ENCODE assay signal across 8 cellular contexts in the genomic region with DNA sequence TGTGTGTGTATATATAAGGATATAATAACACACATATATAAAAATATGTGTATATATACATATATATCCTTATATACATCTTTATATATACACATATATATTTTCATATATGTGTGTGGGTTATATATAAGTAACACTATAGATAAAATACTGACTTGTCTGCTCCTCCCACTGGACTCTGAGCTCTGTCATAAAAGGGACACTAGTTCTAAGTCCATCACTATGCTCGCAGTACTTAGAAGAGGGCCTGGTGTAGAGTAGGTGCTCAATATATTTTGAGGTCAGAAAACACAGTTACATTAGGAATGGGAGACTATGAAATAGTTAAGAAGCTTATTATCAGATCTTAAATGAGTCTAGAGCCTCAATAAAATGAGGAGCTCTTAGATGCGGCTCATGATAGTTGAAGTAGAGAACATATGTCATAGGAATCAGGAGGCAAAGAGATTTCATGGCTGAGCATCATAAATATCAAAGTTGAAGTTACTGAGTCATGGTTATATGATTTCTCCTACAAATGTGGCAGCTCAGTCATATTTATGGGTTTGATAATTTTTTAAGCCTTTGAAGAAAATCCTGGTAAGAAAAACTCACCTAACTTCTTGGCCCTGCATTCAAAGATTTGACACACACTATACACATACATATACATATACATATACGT.
"Had no signal": no experiment of that assay in that cellular context is flagged by ENCODE, and none has a peak within 500 bp of the region (broad histone marks: within the 10 kb centered on the region; RNA-seq: fewer than 3 reads in every experiment).

No MANE protein-coding gene starts in this region.

- H3K27ac Mint-ChIP-seq: GM23338 had no signal

- DNase-seq: H9, HCEC 1CT, KG1 had no signal

- H2AFZ ChIP-seq: GM23338 had no signal

- H3K4me3 ChIP-seq: GM23338, K562 had no signal

- ATAC-seq: GM23338, K562 had no signal

- H3K4me2 ChIP-seq: GM23338 had no signal

- H3K4me3 Mint-ChIP-seq: GM23338, H9 had no signal

- FAIRE-seq: H1, H54, HTR-8/SVneo, K562 had no signal
